Comparison of ENCODE assay signal across 18 cellular contexts in genomic region chr15:79948095-79948695, GRCh38. TPM values are rescaled to one million over a fixed set of nuclear protein-coding genes. Genes with fewer than 3 reads are reported as not detected.
DNase-seq lines count a peak whose midpoint lies in the region; ATAC-seq and TF ChIP-seq lines count a peak whose summit lies in the region.
"Had no signal": no experiment of that assay in that cellular context is flagged by ENCODE, and none has a peak within 500 bp of the region (broad histone marks: within the 10 kb centered on the region; RNA-seq: fewer than 3 reads in every experiment).

No MANE protein-coding gene starts in this region.

- H3K9me3 ChIP-seq in OCI-LY3 (ENCODE audit: insufficient read depth, low read length) = no peaks in the 10 kb centered on the region
- H3K9me3 ChIP-seq: transverse colon had no signal

- CTCF ChIA-PET in activated CD4-positive, alpha-beta memory T cell treated with anti-CD3 and anti-CD28 coated beads, Interleukin-2, amount 10 ng/mL, durations not matched to agents 7 days and 5 days (lab: Charles Lee) = interaction anchor here (0.6 to 1.5 kb wide), 3 partner anchors 20 to 52 kb away, joined by 3 to 5 read pairs (median 3); no protein-coding TSS in a partner anchor
- CTCF ChIA-PET in activated CD4-positive, alpha-beta memory T cell treated with anti-CD3 and anti-CD28 coated beads for 36 hours (lab: Charles Lee) = interaction anchor here (1.3 kb wide), 1 partner anchor 45 kb away, joined by 5 read pairs; no protein-coding TSS in a partner anchor

- peak overlapping the region; percentile 53 for H3K27ac ChIP-seq in OCI-LY3 (ENCODE audit: low read length)
- H3K27ac ChIP-seq: HL-60, neural progenitor cell, transverse colon had no signal

- H3K79me2 ChIP-seq in OCI-LY3 (ENCODE audit: low read length) = no peaks in the 10 kb centered on the region

- peaks cover 26% of the 10 kb centered on the region for H3K4me1 ChIP-seq in OCI-LY3 (ENCODE audit: low read length)
- H3K4me1 ChIP-seq: neural progenitor cell, transverse colon had no signal

- intact Hi-C loops in activated CD4-positive, alpha-beta memory T cell treated with anti-CD3 and anti-CD28 coated beads for 36 hours (cut with micrococcal nuclease) = loop anchor here (1.0 kb wide), 1 partner anchor 10 kb away; no protein-coding TSS in a partner anchor

- no peak for DNase-seq in activated CD4-positive, alpha-beta memory T cell treated with anti-CD3 and anti-CD28 coated beads, Interleukin-2, amount 10 ng/mL, durations not matched to agents 7 days and 5 days
- no peak for DNase-seq in activated CD4-positive, alpha-beta memory T cell treated with anti-CD3 and anti-CD28 coated beads for 36 hours
- DNase-seq in renal cortical epithelial cell (ENCODE audit: low read depth) (peak; percentile 38), OCI-M1 (lab: John Stamatoyannopoulos, UW) (no peak), hepatic stellate cell (ENCODE audit: low spot score) (no peak)
- DNase-seq: foreskin melanocyte; Karpas-422; NCI-H510A; stimulated activated CD4-positive, alpha-beta T cell treated with anti-CD3 and anti-CD28 coated beads, Interleukin-1b, Interleukin-23, amount 100 ng/mL, for 48 hours; transverse colon had no signal

- no peaks in the 10 kb centered on the region for H3K36me3 ChIP-seq in OCI-LY3 (replicated peaks; ENCODE audit: low read depth, low read length)
- H3K36me3 ChIP-seq: neural progenitor cell, transverse colon had no signal

- H3K9ac ChIP-seq in OCI-LY3 (ENCODE audit: low read length) = peak overlapping the region; percentile 28; the same call in 1 of the 2 replicates
- H3K9ac ChIP-seq: neural progenitor cell had no signal

- H4K20me1 ChIP-seq in OCI-LY3 (ENCODE audit: insufficient read depth, low read length) = no peaks in the 10 kb centered on the region

- H3K4me2 ChIP-seq in OCI-LY3 (ENCODE audit: low read length) = peak overlapping the region; percentile 81
- H3K4me2 ChIP-seq: neural progenitor cell had no signal

- no peaks in the 10 kb centered on the region for H3K9me3 Mint-ChIP-seq in activated CD4-positive, alpha-beta memory T cell treated with anti-CD3 and anti-CD28 coated beads, Interleukin-2, amount 10 ng/mL, durations not matched to agents 7 days and 5 days
- H3K9me3 Mint-ChIP-seq in activated CD4-positive, alpha-beta memory T cell treated with anti-CD3 and anti-CD28 coated beads for 36 hours = no peaks in the 10 kb centered on the region
- H3K9me3 Mint-ChIP-seq: neural progenitor cell had no signal

- no peak for TF ChIP-seq CTCF in OCI-LY3 (IDR thresholded peaks at IDR 0.05; ENCODE audit: low read depth, low read length)

- POLR2A ChIA-PET in activated CD4-positive, alpha-beta memory T cell treated with anti-CD3 and anti-CD28 coated beads, Interleukin-2, amount 10 ng/mL, durations not matched to agents 7 days and 5 days (lab: Charles Lee) = interaction anchor here (1.7 to 2.6 kb wide), 2 partner anchors 23 to 25 kb away, joined by 9 to 10 read pairs; partner anchors contain the start of gene BCL2A1
- POLR2A ChIA-PET in activated CD4-positive, alpha-beta memory T cell treated with anti-CD3 and anti-CD28 coated beads for 36 hours (lab: Charles Lee) = interaction anchor here (0.6 to 5.6 kb wide), 2 partner anchors 19 to 25 kb away, joined by 3 to 29 read pairs; no protein-coding TSS in a partner anchor

- H3K27me3 Mint-ChIP-seq in activated CD4-positive, alpha-beta memory T cell treated with anti-CD3 and anti-CD28 coated beads, Interleukin-2, amount 10 ng/mL, durations not matched to agents 7 days and 5 days = no peaks in the 10 kb centered on the region
- no peaks in the 10 kb centered on the region for H3K27me3 Mint-ChIP-seq in activated CD4-positive, alpha-beta memory T cell treated with anti-CD3 and anti-CD28 coated beads for 36 hours

- H3K36me3 Mint-ChIP-seq in activated CD4-positive, alpha-beta memory T cell treated with anti-CD3 and anti-CD28 coated beads, Interleukin-2, amount 10 ng/mL, durations not matched to agents 7 days and 5 days (ENCODE audit: low read depth) = no peaks in the 10 kb centered on the region
- no peaks in the 10 kb centered on the region for H3K36me3 Mint-ChIP-seq in activated CD4-positive, alpha-beta memory T cell treated with anti-CD3 and anti-CD28 coated beads for 36 hours
- H3K36me3 Mint-ChIP-seq: neural progenitor cell had no signal

- peaks cover 13% of the 10 kb centered on the region for H3K4me1 Mint-ChIP-seq in activated CD4-positive, alpha-beta memory T cell treated with anti-CD3 and anti-CD28 coated beads, Interleukin-2, amount 10 ng/mL, durations not matched to agents 7 days and 5 days
- H3K4me1 Mint-ChIP-seq in activated CD4-positive, alpha-beta memory T cell treated with anti-CD3 and anti-CD28 coated beads for 36 hours (ENCODE audit: low read depth) = peaks cover 14% of the 10 kb centered on the region
- H3K4me1 Mint-ChIP-seq: neural progenitor cell had no signal

- H3K27me3 ChIP-seq in OCI-LY3 (ENCODE audit: low read depth, low read length) = no peaks in the 10 kb centered on the region
- H3K27me3 ChIP-seq: neural progenitor cell, transverse colon had no signal

- H3K4me3 Mint-ChIP-seq in activated CD4-positive, alpha-beta memory T cell treated with anti-CD3 and anti-CD28 coated beads, Interleukin-2, amount 10 ng/mL, durations not matched to agents 7 days and 5 days = no peak overlapping the region
- H3K4me3 Mint-ChIP-seq in activated CD4-positive, alpha-beta memory T cell treated with anti-CD3 and anti-CD28 coated beads for 36 hours = no peak overlapping the region
- H3K4me3 Mint-ChIP-seq: neural progenitor cell had no signal

- peak overlapping the region; percentile 54 for H3K27ac Mint-ChIP-seq in activated CD4-positive, alpha-beta memory T cell treated with anti-CD3 and anti-CD28 coated beads, Interleukin-2, amount 10 ng/mL, durations not matched to agents 7 days and 5 days
- no peak overlapping the region for H3K27ac Mint-ChIP-seq in activated CD4-positive, alpha-beta memory T cell treated with anti-CD3 and anti-CD28 coated beads for 36 hours
- H3K27ac Mint-ChIP-seq: neural progenitor cell had no signal

- peak overlapping the region; percentile 55 for H3K4me3 ChIP-seq in OCI-LY3 (ENCODE audit: low read length)
- H3K4me3 ChIP-seq: neural progenitor cell, transverse colon had no signal

- ATAC-seq in GM21515 (IDR thresholded peaks at IDR 0.05; ENCODE audit: unreplicated experiment) (peak; percentile 60), HG03095 (IDR thresholded peaks at IDR 0.05; ENCODE audit: unreplicated experiment) (no peak)

- H2AFZ ChIP-seq in OCI-LY3 (ENCODE audit: low read depth, low read length) = peak overlapping the region; percentile 91
- H2AFZ ChIP-seq: neural progenitor cell had no signal

RNA-seq across cellular contexts. Expression of gene BCL2A1, which starts 22.8 kb away (rescaled TPM):
- 10 to 100 TPM; 12.3 to 14.1 TPM for total RNA-seq in activated CD4-positive, alpha-beta memory T cell treated with anti-CD3 and anti-CD28 coated beads, Interleukin-2, amount 10 ng/mL, durations not matched to agents 7 days and 5 days
- 100 to 1,000 TPM; 110 to 111 TPM for total RNA-seq in activated CD4-positive, alpha-beta memory T cell treated with anti-CD3 and anti-CD28 coated beads for 36 hours
- total RNA-seq in renal cortical epithelial cell = 9.9 TPM in 1 of 2 replicates, not detected in the other
- total RNA-seq: chondrocyte, H4, lung microvascular endothelial cell had no signal

RNA-seq across cellular contexts. Expression of gene MTHFS, which starts 51.4 kb away (rescaled TPM):
- total RNA-seq in activated CD4-positive, alpha-beta memory T cell treated with anti-CD3 and anti-CD28 coated beads, Interleukin-2, amount 10 ng/mL, durations not matched to agents 7 days and 5 days = 10 to 100 TPM; 20.2 to 22.6 TPM
- total RNA-seq in activated CD4-positive, alpha-beta memory T cell treated with anti-CD3 and anti-CD28 coated beads for 36 hours = 10 to 100 TPM; 46.2 to 49.4 TPM
- 26.7 and 34.7 TPM in 2 replicates for total RNA-seq in renal cortical epithelial cell
